In the genomic region with DNA sequence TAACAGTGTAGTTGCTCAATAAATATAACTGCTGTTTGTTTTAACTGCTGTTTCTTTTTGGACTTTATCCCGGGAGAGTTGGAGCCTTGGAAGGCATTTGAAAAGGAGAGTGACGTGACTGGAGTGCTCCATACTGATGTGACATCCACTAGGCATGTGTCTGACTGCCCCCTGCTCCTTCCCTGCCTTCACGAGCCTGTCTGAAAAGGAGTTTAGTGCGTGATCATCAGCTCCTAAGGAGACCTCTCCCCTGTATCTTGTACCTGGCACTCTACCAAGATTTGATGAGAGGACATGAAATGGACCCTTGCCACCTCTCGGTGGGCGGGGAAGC, we compare ENCODE assay signal across 13 cellular contexts. TPM values are rescaled to one million over a fixed set of nuclear protein-coding genes. Genes with fewer than 3 reads are reported as not detected.
DNase-seq lines count a peak whose midpoint lies in the region; ATAC-seq and TF ChIP-seq lines count a peak whose summit lies in the region.
"Had no signal": no experiment of that assay in that cellular context is flagged by ENCODE, and none has a peak within 500 bp of the region (broad histone marks: within the 10 kb centered on the region; RNA-seq: fewer than 3 reads in every experiment).

No MANE protein-coding gene starts in this region.

- H3K9me2 ChIP-seq in GM23248 (ENCODE audit: insufficient read depth) = no peaks in the 10 kb centered on the region
- no peaks in the 10 kb centered on the region for H3K9me2 ChIP-seq in hepatocyte (replicated peaks; ENCODE audit: insufficient read depth)

- H3K4me2 ChIP-seq in GM23248 (ENCODE audit: unreplicated experiment) (no peak overlapping the region), hepatocyte (peak overlapping the region; percentile 47)

- no peak overlapping the region for H3K9ac ChIP-seq in GM23248

- intact Hi-C loops in spleen (cut with DNase I; ENCODE audit: low total_unique reads) = loop anchor here (10.0 kb wide), 1 partner anchor 52 kb away; no protein-coding TSS in a partner anchor

- DNase-seq in GM23248 = peak; percentile 15
- peak; percentile 59 for DNase-seq in amniotic epithelial cell (ENCODE audit: low read depth)
- DNase-seq in hepatocyte (ENCODE audit: low spot score) = peak; percentile 63
- no peak for DNase-seq in spleen
- no peak for DNase-seq in EL
- no peak for DNase-seq in retina
- DNase-seq in NCI-H2029 treated with DMSO at 0.1 percent for 48 hours (lab: John Stamatoyannopoulos, UW) = no peak
- DNase-seq: Karpas-422, NCI-H2227 treated with DMSO at 0.1 percent for 48 hours, T1000 had no signal

- H3K4me3 ChIP-seq in GM23248 (no peak overlapping the region), hepatocyte (no peak overlapping the region), spleen (peak overlapping the region in 1 of 8 donors; percentile 22)
- H3K4me3 ChIP-seq: HAP-1, skin epidermis had no signal

- H3K9me3 ChIP-seq in GM23248 (ENCODE audit: low read depth) (no peaks in the 10 kb centered on the region), hepatocyte (ENCODE audit: low read depth) (no peaks in the 10 kb centered on the region), spleen (no peaks in the 10 kb centered on the region)
- H3K9me3 ChIP-seq: HAP-1 had no signal

- in situ Hi-C loops in GM23248 (cut with MboI) = no loop called here

- H2AFZ ChIP-seq in GM23248 = no peak overlapping the region
- H2AFZ ChIP-seq in hepatocyte = no peak overlapping the region

- no peaks in the 10 kb centered on the region for H4K20me1 ChIP-seq in GM23248 (ENCODE audit: insufficient read depth)
- peaks cover 20% of the 10 kb centered on the region for H4K20me1 ChIP-seq in hepatocyte (ENCODE audit: insufficient read depth, poor library complexity, severe bottlenecking)

- TF ChIP-seq CTCF in hepatocyte (IDR thresholded peaks at IDR 0.05; ENCODE audit: poor library complexity) (no peak), spleen (IDR thresholded peaks at IDR 0.05 in 8 of 11, conservative IDR thresholded peaks at IDR 0.05 in 3 of 11) (no peak)

- peaks cover 11% of the 10 kb centered on the region for H3K27me3 ChIP-seq in GM23248 (replicated peaks; ENCODE audit: insufficient read depth)
- H3K27me3 ChIP-seq in hepatocyte = no peaks in the 10 kb centered on the region
- H3K27me3 ChIP-seq in spleen (replicated peaks in 1 of 7) = peaks cover 0 to 14% (median 0%) of the 10 kb centered on the region in 7 donors

- TF ChIP-seq POLR2A in spleen (IDR thresholded peaks at IDR 0.05) = no peak

- H3K4me1 ChIP-seq in GM23248 (ENCODE audit: insufficient read depth) = 0 out of 2 replicates have a peak, but pooled peaks cover 3% of the 10 kb centered on the region
- H3K4me1 ChIP-seq in hepatocyte (ENCODE audit: insufficient read depth) = peaks cover 82% of the 10 kb centered on the region
- peaks cover 50 to 100% (median 87%) of the 10 kb centered on the region in 6 donors for H3K4me1 ChIP-seq in spleen
- H3K4me1 ChIP-seq: HAP-1 had no signal

- WGBS in GM23248 (ENCODE audit: low coverage in 1 of 2, low lambda C conversion rate in 2 of 2, missing lambda C conversion rate in 2 of 2), 2 experiments = 69 to 70% methylated on average over 6 of the region's 6 CpGs
- 43% methylated on average over 6 of the region's 6 CpGs for WGBS in hepatocyte (ENCODE audit: low lambda C conversion rate, missing lambda C conversion rate)
- 29 to 59% (median 50%) methylated on average over 5 to 6 of the region's 6 CpGs for WGBS in spleen, 5 donors

- H3K79me2 ChIP-seq in GM23248 (ENCODE audit: insufficient read depth) (no peaks in the 10 kb centered on the region), hepatocyte (peaks cover 70% of the 10 kb centered on the region)

- H3K27ac ChIP-seq in GM23248 (no peak overlapping the region), hepatocyte (peak overlapping the region; percentile 89), spleen (peak overlapping the region in 5 of 8 donors; percentile 14 to 79 (median 50))

- H3K36me3 ChIP-seq in GM23248 (ENCODE audit: low read depth) (no peaks in the 10 kb centered on the region), hepatocyte (replicated peaks; ENCODE audit: insufficient read depth, low read depth) (no peaks in the 10 kb centered on the region), spleen (peaks cover 0 to 30% (median 0%) of the 10 kb centered on the region in 6 donors)
- H3K36me3 ChIP-seq: HAP-1 had no signal

- no peak for ATAC-seq in HG02678 (IDR thresholded peaks at IDR 0.05; ENCODE audit: unreplicated experiment)

- H3F3A ChIP-seq in GM23248 (ENCODE audit: insufficient read depth) = 0 out of 2 replicates have a peak, but pooled peaks cover 5% of the 10 kb centered on the region

RNA-seq across cellular contexts. Expression of gene ZBTB16, which starts 22.9 kb away (rescaled TPM):
- total RNA-seq in GM23248 (2014; rRNA removed; shearing (Covaris generic)) = not detected in 2 replicates
- polyA plus RNA-seq in GM23248 (2016; fragmentation: Nextera tagmentation; extraction: Ambion mirVana) (not detected in 2 replicates), hepatocyte (52.3 and 67.5 TPM in 2 replicates), spleen (1 to 10 TPM; 1.5 to 9.2 (median 2.8) TPM)
- total RNA-seq in hepatocyte (21.0 and 30.1 TPM in 2 replicates), spleen (10 to 100 TPM in 6 of 7 donors, 1 to 10 TPM in 1; 8.4 to 85.6 (median 81.9) TPM)

Comparison
In these comparisons a context has a peak if more than half of its experiments do, and no peak if none do; other contexts are left out.
1. DNase-seq: peak in GM23248 (single experiment), amniotic epithelial cell (single experiment) and hepatocyte (single experiment); none in spleen (single experiment), EL (single experiment), retina (single experiment) and NCI-H2029 treated with DMSO at 0.1 percent for 48 hours (single experiment).